7 cellular contexts compared by ENCODE assay signal in genomic region chr10:92689663-92690210, GRCh38. TPM values are rescaled to one million over a fixed set of nuclear protein-coding genes. Genes with fewer than 3 reads are reported as not detected.
A peak's percentile ranks its signal among the peaks of the same experiment; 100 is the strongest.
DNase-seq lines count a peak whose midpoint lies in the region; ATAC-seq and TF ChIP-seq lines count a peak whose summit lies in the region.

TSS of gene HHEX (plus strand) at chr10:92689955. CDS start at chr10:92689987, 32 bp downstream.

- H3K4me3 Mint-ChIP-seq in activated CD8-positive, alpha-beta T cell treated with anti-CD3 and anti-CD28 coated beads, Interleukin-2, amount 10 ng/mL, durations not matched to agents 7 days and 5 days = peak within 1 kb of the TSS; percentile 63
- peak within 1 kb of the TSS; percentile 93 to 99 (median 98) for H3K4me3 Mint-ChIP-seq in naive B cell

- no peak within 1 kb of the TSS for H3K27ac Mint-ChIP-seq in activated CD8-positive, alpha-beta T cell treated with anti-CD3 and anti-CD28 coated beads, Interleukin-2, amount 10 ng/mL, durations not matched to agents 7 days and 5 days
- H3K27ac Mint-ChIP-seq in naive B cell = peak within 1 kb of the TSS; percentile 95 to 100 (median 99)

- peaks cover 28% of the 10 kb centered on the region for H3K4me1 Mint-ChIP-seq in activated CD8-positive, alpha-beta T cell treated with anti-CD3 and anti-CD28 coated beads, Interleukin-2, amount 10 ng/mL, durations not matched to agents 7 days and 5 days (ENCODE audit: low read depth)
- peaks cover 36 to 51% (median 50%) of the 10 kb centered on the region in 3 donors for H3K4me1 Mint-ChIP-seq in naive B cell

- H3K36me3 ChIP-seq in H7 (replicated peaks; ENCODE audit: control insufficient read depth, insufficient read depth, low read length) = no peaks in the 10 kb centered on the region

- ATAC-seq in activated CD8-positive, alpha-beta T cell treated with anti-CD3 and anti-CD28 coated beads, Interleukin-2, amount 10 ng/mL, durations not matched to agents 7 days and 5 days = peak; percentile 67
- peak; percentile 67 to 68 for ATAC-seq in naive B cell (ENCODE audit: low read depth in 2 of 2)

- CTCF ChIA-PET in activated CD8-positive, alpha-beta T cell treated with anti-CD3 and anti-CD28 coated beads, Interleukin-2, amount 10 ng/mL, durations not matched to agents 7 days and 5 days (lab: Charles Lee) = no interaction called here

- TF ChIP-seq CTCF in fibroblast of mammary gland (conservative IDR thresholded peaks at IDR 0.05; ENCODE audit: control insufficient read depth, insufficient read depth, low read depth, low read length) = no peak

- H3K4me3 ChIP-seq in GM08714 (ENCODE audit: low read length) (peak within 1 kb of the TSS; percentile 68), H7 (ENCODE audit: insufficient read depth, low read depth, low read length) (peak within 1 kb of the TSS; percentile 57), fibroblast of mammary gland (ENCODE audit: control insufficient read depth, low read depth, low read length) (peak within 1 kb of the TSS; percentile 34)

- peak; percentile 93 for DNase-seq in H7
- peak; percentile 1 for DNase-seq in NCI-H128 (lab: John Stamatoyannopoulos, UW; ENCODE audit: unreplicated experiment)
- peak; percentile 33 for DNase-seq in activated CD8-positive, alpha-beta T cell treated with anti-CD3 and anti-CD28 coated beads, Interleukin-2, amount 10 ng/mL, durations not matched to agents 7 days and 5 days
- DNase-seq in fibroblast of mammary gland (ENCODE audit: low read depth) = peak; percentile 37
- DNase-seq in naive B cell = peak; percentile 82
- no peak for DNase-seq in effector CD4-positive, alpha-beta T cell

- H3K9me3 Mint-ChIP-seq in activated CD8-positive, alpha-beta T cell treated with anti-CD3 and anti-CD28 coated beads, Interleukin-2, amount 10 ng/mL, durations not matched to agents 7 days and 5 days (ENCODE audit: insufficient read depth) = no peaks in the 10 kb centered on the region
- H3K9me3 Mint-ChIP-seq in naive B cell = peaks cover 0 to 13% (median 5%) of the 10 kb centered on the region in 7 donors

- H3K36me3 Mint-ChIP-seq in activated CD8-positive, alpha-beta T cell treated with anti-CD3 and anti-CD28 coated beads, Interleukin-2, amount 10 ng/mL, durations not matched to agents 7 days and 5 days (ENCODE audit: low read depth) = no peaks in the 10 kb centered on the region
- peaks cover 20 to 38% of the 10 kb centered on the region in 2 donors for H3K36me3 Mint-ChIP-seq in naive B cell

- POLR2A ChIA-PET in activated CD8-positive, alpha-beta T cell treated with anti-CD3 and anti-CD28 coated beads, Interleukin-2, amount 10 ng/mL, durations not matched to agents 7 days and 5 days (lab: Charles Lee) = no interaction called here

- peaks cover 70% of the 10 kb centered on the region for H3K27me3 ChIP-seq in H7 (ENCODE audit: control insufficient read depth, insufficient read depth, low read length)

- H3K27me3 Mint-ChIP-seq in activated CD8-positive, alpha-beta T cell treated with anti-CD3 and anti-CD28 coated beads, Interleukin-2, amount 10 ng/mL, durations not matched to agents 7 days and 5 days (ENCODE audit: low read depth) = peaks cover 68% of the 10 kb centered on the region
- no peaks in the 10 kb centered on the region for H3K27me3 Mint-ChIP-seq in naive B cell

RNA-seq across cellular contexts. Expression of gene HHEX, which starts in this region (rescaled TPM):
- 7.0 and 7.2 TPM in 2 replicates for total RNA-seq in H7 (2014; rRNA removed; shearing (Covaris generic))
- under 1 TPM in 1 of 2 experiments, not detected in 1; 0.13 TPM for total RNA-seq in activated CD8-positive, alpha-beta T cell treated with anti-CD3 and anti-CD28 coated beads, Interleukin-2, amount 10 ng/mL, durations not matched to agents 7 days and 5 days
- polyA plus RNA-seq in naive B cell (ENCODE audit: low read depth in 6 of 6) = 100 to 1,000 TPM; 140 to 208 (median 160) TPM

Comparison
In these comparisons a context has a peak if more than half of its experiments do, and no peak if none do; other contexts are left out.
1. Peak in DNase-seq and ATAC-seq in activated CD8-positive, alpha-beta T cell treated with anti-CD3 and anti-CD28 coated beads, Interleukin-2, amount 10 ng/mL, durations not matched to agents 7 days and 5 days; RNA of the gene not detected or under 1 TPM.